ENCODE assay signal across 9 cellular contexts in the genomic region with DNA sequence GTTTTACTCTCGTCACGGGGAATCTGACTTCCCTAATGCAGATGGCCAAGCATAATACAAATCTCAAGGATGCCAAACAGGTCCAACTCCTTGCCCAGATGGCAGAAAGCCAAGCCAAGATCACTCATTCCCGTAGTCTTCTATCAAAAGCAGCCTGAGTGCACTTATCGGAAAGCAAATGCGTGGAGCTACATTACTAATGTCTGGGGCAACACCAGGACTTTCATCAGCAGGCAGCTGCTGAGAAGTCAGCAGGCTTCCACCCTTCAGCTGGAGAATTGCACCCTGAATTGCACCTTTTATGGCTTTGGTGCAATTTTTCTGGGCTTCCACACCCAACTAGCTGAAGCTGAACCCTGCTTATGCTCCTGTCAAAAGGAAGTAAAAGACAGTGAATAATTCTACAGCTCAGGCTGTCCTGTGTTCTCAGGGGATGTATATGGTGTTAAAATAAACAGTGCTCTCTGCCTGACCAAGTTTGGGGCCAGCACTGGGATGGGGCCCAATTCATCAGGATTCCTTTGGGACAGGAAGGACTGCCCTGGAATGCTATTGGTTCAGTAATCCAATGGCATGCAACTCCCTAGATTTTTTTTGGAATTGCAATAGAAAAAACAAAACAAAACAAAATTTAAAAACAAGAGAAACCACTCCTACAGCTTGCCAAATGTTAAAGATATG.
A peak's percentile ranks its signal among the peaks of the same experiment; 100 is the strongest.
DNase-seq lines count a peak whose midpoint lies in the region; ATAC-seq, FAIRE-seq and TF ChIP-seq lines count a peak whose summit lies in the region.
"Had no signal": no experiment of that assay in that cellular context is flagged by ENCODE, and none has a peak within 500 bp of the region (broad histone marks: within the 10 kb centered on the region; RNA-seq: fewer than 3 reads in every experiment).

No MANE protein-coding gene starts in this region.

- no peaks in the 10 kb centered on the region for H3K27me3 ChIP-seq in adrenal gland
- no peaks in the 10 kb centered on the region for H3K27me3 ChIP-seq in CD8-positive, alpha-beta T cell (ENCODE audit: insufficient read depth, low read length)

- no peak for FAIRE-seq in GM19239 (lab: Jason Lieb, UNC)

- no peak overlapping the region for H3K4me3 ChIP-seq in adrenal gland
- no peak overlapping the region for H3K4me3 ChIP-seq in CD8-positive, alpha-beta T cell (ENCODE audit: low read depth, low read length)

- POLR2A ChIA-PET in CD8-positive, alpha-beta T cell (lab: Charles Lee): no interaction called here

- peaks cover 7% of the 10 kb centered on the region for H3K27me3 Mint-ChIP-seq in CD8-positive, alpha-beta T cell (ENCODE audit: low read depth)

- H3K27ac ChIP-seq in adrenal gland: peak overlapping the region in 2 of 5 donors; percentile 9 to 51
- no peak overlapping the region for H3K27ac ChIP-seq in CD8-positive, alpha-beta T cell (ENCODE audit: low read depth, low read length)

- CTCF ChIA-PET in CD8-positive, alpha-beta T cell (lab: Charles Lee): no interaction called here

- TF ChIP-seq POLR2A in adrenal gland (IDR thresholded peaks at IDR 0.05): no peak

- no peaks in the 10 kb centered on the region for H3K36me3 ChIP-seq in adrenal gland (replicated peaks in 1 of 2)
- H3K36me3 ChIP-seq in CD8-positive, alpha-beta T cell (ENCODE audit: insufficient read depth, low read length): no peaks in the 10 kb centered on the region

- TF ChIP-seq CTCF in adrenal gland (IDR thresholded peaks at IDR 0.05): no peak
- no peak for TF ChIP-seq CTCF in CD8-positive, alpha-beta T cell (IDR thresholded peaks at IDR 0.05)

- intact Hi-C loops in adrenal gland (cut with DNase I) (no loop called here), Right ventricle myocardium superior (cut with DNase I) (no loop called here), sciatic nerve (cut with DNase I) (no loop called here)
- intact Hi-C loops in CD8-positive, alpha-beta T cell (cut with DNase I, micrococcal nuclease): no loop called here

- DNase-seq in GOT3 (lab: John Stamatoyannopoulos, UW) (peak; percentile 17), adrenal gland (peak; percentile 62 to 88 (median 81)), Right ventricle myocardium superior (peak; percentile 53), sciatic nerve (ENCODE audit: low spot score) (peak; percentile 64), NCI-H748 (lab: John Stamatoyannopoulos, UW; ENCODE audit: unreplicated experiment) (no peak), GM19239 (ENCODE audit: insufficient read length, low spot score) (no peak)
- DNase-seq in CD8-positive, alpha-beta T cell: no peak
- DNase-seq: cortex of kidney had no signal

- no peaks in the 10 kb centered on the region for H3K9me3 ChIP-seq in adrenal gland (replicated peaks in 1 of 3)
- no peaks in the 10 kb centered on the region for H3K9me3 ChIP-seq in CD8-positive, alpha-beta T cell (ENCODE audit: low read length)

- H3K27ac Mint-ChIP-seq in CD8-positive, alpha-beta T cell: no peak overlapping the region

- no peaks in the 10 kb centered on the region for H3K9me3 Mint-ChIP-seq in CD8-positive, alpha-beta T cell

- H3K4me1 Mint-ChIP-seq in CD8-positive, alpha-beta T cell (ENCODE audit: low read depth): no peaks in the 10 kb centered on the region

- ATAC-seq in Right ventricle myocardium superior (ENCODE audit: poor library complexity) (peak; percentile 85), sciatic nerve (peak; percentile 86), HG02938 (IDR thresholded peaks at IDR 0.05; ENCODE audit: unreplicated experiment) (no peak)
- no peak for ATAC-seq in CD8-positive, alpha-beta T cell

- 20 to 33% (median 28%) methylated on average over 5 of the region's 5 CpGs for WGBS in adrenal gland, 4 donors

- peaks cover 0 to 9% of the 10 kb centered on the region in 2 donors for H3K4me1 ChIP-seq in adrenal gland (replicated peaks in 1 of 2)
- no peaks in the 10 kb centered on the region for H3K4me1 ChIP-seq in CD8-positive, alpha-beta T cell (ENCODE audit: insufficient read depth, low read length)

- H3K4me3 Mint-ChIP-seq in CD8-positive, alpha-beta T cell: no peak overlapping the region

- H3K36me3 Mint-ChIP-seq in CD8-positive, alpha-beta T cell: no peaks in the 10 kb centered on the region

Comparison
In these comparisons a context has a peak if more than half of its experiments do, and no peak if none do; other contexts are left out.
1. DNase-seq: peak in GOT3 (single experiment), adrenal gland (7 of 7), Right ventricle myocardium superior (single experiment) and sciatic nerve (single experiment); none in CD8-positive, alpha-beta T cell (0 of 7), NCI-H748 (single experiment) and GM19239 (single experiment).
2. ATAC-seq: peak in Right ventricle myocardium superior (single experiment) and sciatic nerve (single experiment); none in CD8-positive, alpha-beta T cell (single experiment) and HG02938 (single experiment).